In the genomic region with DNA sequence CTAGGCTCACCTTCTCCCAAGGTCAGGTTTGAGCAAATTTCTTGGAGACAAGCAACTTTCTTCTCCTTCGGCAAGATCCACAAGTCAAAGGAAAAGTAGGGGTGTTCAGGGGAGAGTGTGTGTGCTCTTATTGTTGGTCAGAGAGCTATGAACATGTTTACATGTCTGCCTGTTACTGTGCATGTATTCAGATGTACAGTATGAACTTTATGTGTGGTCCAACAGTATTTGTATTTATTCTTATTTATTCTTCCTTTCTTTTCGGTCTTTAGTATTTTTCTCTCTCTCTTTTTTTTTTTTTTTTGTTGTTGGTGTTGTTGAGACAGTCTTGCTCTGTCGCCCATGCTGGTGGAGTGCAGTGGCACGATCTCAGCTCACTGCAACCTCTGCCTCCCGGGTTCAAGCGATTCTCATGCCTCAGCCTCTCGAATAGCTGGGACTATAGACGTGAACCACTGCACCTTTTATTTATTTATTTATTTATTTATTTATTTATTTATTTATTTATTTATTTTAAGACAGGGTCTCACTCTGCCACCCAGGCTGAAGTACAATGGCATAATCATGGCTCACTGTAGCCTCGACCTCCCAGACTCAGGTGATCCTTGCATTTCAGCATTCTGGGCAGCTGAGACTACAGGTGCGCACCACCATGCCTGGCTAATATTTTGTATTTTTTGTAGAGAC, we compare ENCODE assay signal across 21 cellular contexts. TPM values are rescaled to one million over a fixed set of nuclear protein-coding genes. Genes with fewer than 3 reads are reported as not detected.
DNase-seq lines count a peak whose midpoint lies in the region; ATAC-seq, FAIRE-seq and TF ChIP-seq lines count a peak whose summit lies in the region.
"Had no signal": no experiment of that assay in that cellular context is flagged by ENCODE, and none has a peak within 500 bp of the region (broad histone marks: within the 10 kb centered on the region; RNA-seq: fewer than 3 reads in every experiment).

No MANE protein-coding gene starts in this region.

- no peaks in the 10 kb centered on the region for H3K36me3 ChIP-seq in GM23338 (ENCODE audit: insufficient read depth)
- H3K36me3 ChIP-seq in K562 (ENCODE audit: control insufficient read depth, insufficient read depth, low read length), result no peaks in the 10 kb centered on the region
- H3K36me3 ChIP-seq in neural progenitor cell, result no peaks in the 10 kb centered on the region
- H3K36me3 ChIP-seq in sigmoid colon, result no peaks in the 10 kb centered on the region
- H3K36me3 ChIP-seq in Karpas-422 (ENCODE audit: insufficient read depth, low read length), result no peaks in the 10 kb centered on the region
- H3K36me3 ChIP-seq: HAP-1 had no signal

- CTCF ChIA-PET in K562 (lab: Yijun Ruan, JAX; ENCODE audit: low intra/inter-chr PET ratio) (no interaction called here), MCF 10A (lab: Yijun Ruan, JAX) (interaction anchor here (0.6 to 24.2 kb wide), 4 partner anchors 9 to 183 kb away, joined by 3 to 658 read pairs (median 4); partner anchors contain the start of gene CAMK2G)

- H3K36me3 Mint-ChIP-seq in GM23338 (ENCODE audit: low read depth) (0 out of 3 replicates have a peak, but pooled peaks cover 3% of the 10 kb centered on the region), neural progenitor cell (no peaks in the 10 kb centered on the region), MCF 10A (ENCODE audit: insufficient read depth, unreplicated experiment) (peaks cover 6% of the 10 kb centered on the region)
- H3K36me3 Mint-ChIP-seq: CD4-positive, alpha-beta memory T cell had no signal

- H3K9me1 ChIP-seq in K562 (ENCODE audit: control insufficient read depth, insufficient read depth, low read length), result no peaks in the 10 kb centered on the region

- H3K79me2 ChIP-seq in GM23338 (replicated peaks; ENCODE audit: insufficient read depth) (no peaks in the 10 kb centered on the region), K562 (ENCODE audit: control insufficient read depth, insufficient read depth, low read length) (no peaks in the 10 kb centered on the region), neural progenitor cell (ENCODE audit: low read depth) (no peaks in the 10 kb centered on the region), Karpas-422 (ENCODE audit: low read length) (no peaks in the 10 kb centered on the region)

- H3K9me3 Mint-ChIP-seq in GM23338, result peaks cover 13% of the 10 kb centered on the region
- peaks cover 7% of the 10 kb centered on the region for H3K9me3 Mint-ChIP-seq in neural progenitor cell
- H3K9me3 Mint-ChIP-seq in MCF 10A (ENCODE audit: unreplicated experiment), result no peaks in the 10 kb centered on the region
- H3K9me3 Mint-ChIP-seq: CD4-positive, alpha-beta memory T cell had no signal

- no peak for ATAC-seq in GM23338
- ATAC-seq in K562, result no peak; the same call in 2 of the 3 replicates

- no peak overlapping the region for H3K27ac Mint-ChIP-seq in GM23338
- peak overlapping the region; percentile 66 for H3K27ac Mint-ChIP-seq in neural progenitor cell
- H3K27ac Mint-ChIP-seq in MCF 10A (ENCODE audit: low read depth, unreplicated experiment), result no peak overlapping the region

- no peaks in the 10 kb centered on the region for H3K27me3 ChIP-seq in GM23338 (ENCODE audit: insufficient read depth)
- H3K27me3 ChIP-seq in K562 (ENCODE audit: control insufficient read depth in 2 of 2, insufficient read depth in 2 of 2, low read length in 2 of 2), result no peaks in the 10 kb centered on the region
- H3K27me3 ChIP-seq in neural progenitor cell, result no peaks in the 10 kb centered on the region
- no peaks in the 10 kb centered on the region for H3K27me3 ChIP-seq in sigmoid colon
- H3K27me3 ChIP-seq in Karpas-422 (ENCODE audit: low read length), result no peaks in the 10 kb centered on the region

- no peaks in the 10 kb centered on the region for H3K9me2 ChIP-seq in GM23338 (ENCODE audit: insufficient read depth)
- H3K9me2 ChIP-seq in Karpas-422 (replicated peaks; ENCODE audit: insufficient read depth, low read length), result no peaks in the 10 kb centered on the region

- TF ChIP-seq RAD21 in K562 (CRISPR knock-in tag; conservative IDR thresholded peaks at IDR 0.05 in 1 of 2, IDR thresholded peaks at IDR 0.05 in 1 of 2), result no peak

- no peak overlapping the region for H3K4me3 Mint-ChIP-seq in GM23338
- H3K4me3 Mint-ChIP-seq in neural progenitor cell, result no peak overlapping the region
- no peak overlapping the region for H3K4me3 Mint-ChIP-seq in MCF 10A (ENCODE audit: unreplicated experiment)
- H3K4me3 Mint-ChIP-seq: CD4-positive, alpha-beta memory T cell had no signal

- H2AFZ ChIP-seq in GM23338 (peak overlapping the region; percentile 38; the same call in 1 of the 2 replicates), K562 (ENCODE audit: low read depth, low read length) (peak overlapping the region; percentile 70), neural progenitor cell (replicated peaks) (no peak overlapping the region), Karpas-422 (ENCODE audit: low read length) (no peak overlapping the region)

- TF ChIP-seq CTCF in GM23338 (conservative IDR thresholded peaks at IDR 0.05; ENCODE audit: low read depth in 2 of 2), result no peak
- TF ChIP-seq CTCF in K562 (IDR thresholded peaks at IDR 0.05 in 2 of 3, conservative IDR thresholded peaks at IDR 0.05 in 1 of 3; ENCODE audit: insufficient read depth in 2 of 3, low read depth in 1 of 3, low read length in 3 of 3), result no peak
- no peak for TF ChIP-seq CTCF in neural progenitor cell (IDR thresholded peaks at IDR 0.05)
- no peak for TF ChIP-seq CTCF in sigmoid colon (IDR thresholded peaks at IDR 0.05)
- TF ChIP-seq CTCF in MCF 10A (IDR thresholded peaks at IDR 0.05; ENCODE audit: unreplicated experiment), result no peak

- intact Hi-C loops in K562 (cut with micrococcal nuclease), result no loop called here
- intact Hi-C loops in sigmoid colon (cut with DNase I), result no loop called here
- intact Hi-C loops in MCF 10A (cut with micrococcal nuclease), result no loop called here

- no TSS peak for BruUV-seq in K562 (replicated peaks; lab: Mats Ljungman, UMichigan)
- BruUV-seq in MCF 10A (replicated peaks; lab: Mats Ljungman, UMichigan), result no TSS peak

- H3K9me3 ChIP-seq in K562 (replicated peaks; ENCODE audit: control insufficient read depth, insufficient read depth, low read depth, low read length) (0 out of 2 replicates have a peak, but pooled peaks cover 1% of the 10 kb centered on the region), neural progenitor cell (ENCODE audit: low read depth) (no peaks in the 10 kb centered on the region), sigmoid colon (no peaks in the 10 kb centered on the region), Karpas-422 (ENCODE audit: low read length) (no peaks in the 10 kb centered on the region)
- H3K9me3 ChIP-seq: HAP-1 had no signal

- POLR2A ChIA-PET in K562 (lab: Yijun Ruan, JAX), result interaction anchor here (0.6 to 1.5 kb wide), 2 partner anchors 27 to 84 kb away, joined by 3 read pairs; no protein-coding TSS in a partner anchor
- POLR2A ChIA-PET in MCF 10A (lab: Yijun Ruan, JAX), result no interaction called here

- WGBS in K562 (ENCODE audit: insufficient coverage, low coverage, missing lambda C conversion rate), result 71% methylated on average over 9 of the region's 10 CpGs
- 91 to 95% methylated on average over 10 of the region's 10 CpGs for WGBS in sigmoid colon, 2 donors

- peaks cover 9% of the 10 kb centered on the region for H3K4me1 Mint-ChIP-seq in GM23338
- H3K4me1 Mint-ChIP-seq in neural progenitor cell, result peaks cover 12% of the 10 kb centered on the region
- no peaks in the 10 kb centered on the region for H3K4me1 Mint-ChIP-seq in MCF 10A (ENCODE audit: insufficient read depth, unreplicated experiment)

- H4K20me1 ChIP-seq in GM23338 (replicated peaks; ENCODE audit: insufficient read depth) (no peaks in the 10 kb centered on the region), K562 (replicated peaks; ENCODE audit: control insufficient read depth, insufficient read depth, low read length) (no peaks in the 10 kb centered on the region), neural progenitor cell (ENCODE audit: low read depth) (no peaks in the 10 kb centered on the region), Karpas-422 (ENCODE audit: insufficient read depth, low read depth, low read length) (no peaks in the 10 kb centered on the region)

- in situ Hi-C loops in K562 (cut with MboI), result no loop called here

- H3K4me1 ChIP-seq in GM23338 (ENCODE audit: insufficient read depth), result peaks cover 4% of the 10 kb centered on the region; the same call in 1 of the 2 replicates
- H3K4me1 ChIP-seq in K562 (replicated peaks in 1 of 2; ENCODE audit: control insufficient read depth in 2 of 2, insufficient read depth in 2 of 2, low read length in 2 of 2), result peaks cover 0 to 7% of the 10 kb centered on the region in 2 experiments; a peak in 2 of 5 replicates
- H3K4me1 ChIP-seq in neural progenitor cell, result no peaks in the 10 kb centered on the region
- no peaks in the 10 kb centered on the region for H3K4me1 ChIP-seq in sigmoid colon
- H3K4me1 ChIP-seq in Karpas-422 (ENCODE audit: low read length), result no peaks in the 10 kb centered on the region
- H3K4me1 ChIP-seq: HAP-1 had no signal

- TF ChIP-seq POLR2A in K562 (conservative IDR thresholded peaks at IDR 0.05) (no peak), sigmoid colon (IDR thresholded peaks at IDR 0.05) (no peak)

- H3K27me3 Mint-ChIP-seq in GM23338 (ENCODE audit: insufficient read depth, low read depth, poor library complexity) (no peaks in the 10 kb centered on the region), neural progenitor cell (ENCODE audit: insufficient read depth, low read depth) (peaks cover 2% of the 10 kb centered on the region), MCF 10A (ENCODE audit: insufficient read depth, unreplicated experiment) (no peaks in the 10 kb centered on the region)
- H3K27me3 Mint-ChIP-seq: CD4-positive, alpha-beta memory T cell had no signal

- TF ChIP-seq EP300 in K562 (IDR thresholded peaks at IDR 0.05; ENCODE audit: low read length), result no peak
- TF ChIP-seq EP300 in sigmoid colon (IDR thresholded peaks at IDR 0.05), result no peak

- no peak overlapping the region for H3K4me3 ChIP-seq in GM23338
- no peak overlapping the region for H3K4me3 ChIP-seq in K562
- H3K4me3 ChIP-seq in neural progenitor cell, result no peak overlapping the region
- H3K4me3 ChIP-seq in sigmoid colon, result no peak overlapping the region
- no peak overlapping the region for H3K4me3 ChIP-seq in Karpas-422 (ENCODE audit: low read length)
- H3K4me3 ChIP-seq: HAP-1 had no signal

- H3K4me2 ChIP-seq in GM23338, result no peak overlapping the region
- no peak overlapping the region for H3K4me2 ChIP-seq in K562 (ENCODE audit: insufficient read depth, low read length)
- H3K4me2 ChIP-seq in neural progenitor cell, result no peak overlapping the region
- H3K4me2 ChIP-seq in Karpas-422 (ENCODE audit: low read depth, low read length, poor library complexity, severe bottlenecking), result no peak overlapping the region

- H3F3A ChIP-seq in GM23338 (replicated peaks; ENCODE audit: low read depth) (no peaks in the 10 kb centered on the region; the same call in 1 of the 2 replicates), neural progenitor cell (ENCODE audit: low read depth) (no peaks in the 10 kb centered on the region)

- H3K27ac ChIP-seq in GM23338 (ENCODE audit: low read depth) (no peak overlapping the region), K562 (ENCODE audit: extremely low read depth, low read depth, low read length) (no peak overlapping the region), neural progenitor cell (no peak overlapping the region), sigmoid colon (no peak overlapping the region), Karpas-422 (ENCODE audit: low read length) (no peak overlapping the region)

- no peak for FAIRE-seq in K562 (lab: Jason Lieb, UNC)
- FAIRE-seq: GM12891, GM18507, H54 had no signal

- DNase-seq in GM23338 (ENCODE audit: low spot score) (no peak), K562 (ENCODE audit: extremely low read depth in 1 of 4, low spot score in 3 of 4) (no peak), neural progenitor cell (ENCODE audit: low spot score) (no peak), sigmoid colon (peak; percentile 15), MCF 10A (ENCODE audit: unreplicated experiment) (no peak), NCI-H1436 (lab: John Stamatoyannopoulos, UW) (no peak), Karpas-422 (no peak)
- no peak for DNase-seq in stimulated activated CD4-positive, alpha-beta T cell treated with anti-CD3 and anti-CD28 coated beads, Interleukin-2, amount 100 ng/mL, for 24 hours
- DNase-seq: 8988T; C1 segment of cervical spinal cord; Calu3; CD4-positive, alpha-beta memory T cell; COR-L47; DMS53; DMS79 treated with DMSO at 0.1 percent for 48 hours; GF-D8; GOT3 had no signal

- H3K9ac ChIP-seq in K562 (ENCODE audit: insufficient read depth in 1 of 2, low read depth in 2 of 2, low read length in 2 of 2) (no peak overlapping the region), neural progenitor cell (no peak overlapping the region), Karpas-422 (ENCODE audit: low read length) (no peak overlapping the region)

RNA-seq across cellular contexts. Expression of gene PLAU, which starts 38.2 kb away (rescaled TPM):
- 13.3 and 14.5 TPM in 2 replicates for total RNA-seq in GM23338 (2014; rRNA removed; shearing (Covaris generic))
- polyA plus RNA-seq in GM23338 (2016; fragmentation: Nextera tagmentation; extraction: Ambion mirVana) (17.5 and 18.0 TPM in 2 replicates), K562 (2011; rRNA removed) (3.4 and 5.8 TPM in 2 replicates), K562 (2014; fragmentation: Illumina TruSeq; extraction: Trizol) (4.6 and 4.9 TPM in 2 replicates), K562 (2014; fragmentation: Nextera tagmentation; extraction: Ambion mirVana) (1 to 10 TPM; 2.3 to 2.5 TPM), K562 (2014; rRNA removed) (2.6 and 4.2 TPM in 2 replicates), sigmoid colon (10 to 100 TPM in 1 of 3 donors, 1 to 10 TPM in 2; 3.6 to 15.7 (median 9.9) TPM)
- 2.8 and 5.6 TPM in 2 replicates for total RNA-seq in K562 (2011; cell fraction: chromatin; rRNA removed; ENCODE audit: low replicate concordance)
- 4.2 and 6.7 TPM in 2 replicates for total RNA-seq in K562 (2011; cell fraction: nucleolus; rRNA removed)
- 4.4 and 4.9 TPM in 2 replicates for total RNA-seq in K562 (2011; cell fraction: nucleoplasm; rRNA removed)
- total RNA-seq in K562 (2014; rRNA removed) (2.1 and 2.9 TPM in 2 replicates), K562 (2014; rRNA removed; fragmentation: Illumina TruSeq; extraction: Trizol) (3.2 and 3.3 TPM in 2 replicates), K562 (2015; rRNA removed; fragmentation: Illumina TruSeq; extraction: Trizol) (16.9 and 17.5 TPM in 2 replicates), K562 (2021) (4.1 and 4.4 TPM in 2 replicates), neural progenitor cell (ENCODE audit: low replicate concordance) (7.6 and 10.7 TPM in 2 replicates), sigmoid colon (1 to 10 TPM; 2.5 to 9.4 (median 3.7) TPM), MCF 10A (2022) (17.3 and 30.6 TPM in 2 replicates)
- 3.7 and 8.0 TPM in 2 replicates for polyA plus RNA-seq in K562 (2011; cell fraction: cytosol; rRNA removed)
- polyA plus RNA-seq in K562 (2011; cell fraction: nucleus; rRNA removed), result 11.6 and 17.7 TPM in 2 replicates
- polyA plus RNA-seq in K562 (2012), result 11.2 and 47.9 TPM in 2 replicates
- 2.6 and 3.6 TPM in 2 replicates for polyA minus RNA-seq in K562 (2011; rRNA and poly(A)+ RNA removed)
- 1.6 and 4.6 TPM in 2 replicates for polyA minus RNA-seq in K562 (2011; cell fraction: cytosol; rRNA and poly(A)+ RNA removed)
- 1.6 and 3.4 TPM in 2 replicates for polyA minus RNA-seq in K562 (2011; cell fraction: nucleus; rRNA and poly(A)+ RNA removed)
- total RNA-seq in Karpas-422 (2014; rRNA removed; shearing (Covaris generic); ENCODE audit: low replicate concordance), result 3.2 and 6.3 TPM in 2 replicates
- polyA plus RNA-seq: CD4-positive, alpha-beta memory T cell had no signal

RNA-seq across cellular contexts. Expression of gene VCL, which starts 48.8 kb away (rescaled TPM):
- total RNA-seq in GM23338 (2014; rRNA removed; shearing (Covaris generic)), result 234 and 254 TPM in 2 replicates
- 58.0 and 60.7 TPM in 2 replicates for polyA plus RNA-seq in GM23338 (2016; fragmentation: Nextera tagmentation; extraction: Ambion mirVana)
- 187 and 268 TPM in 2 replicates for total RNA-seq in K562 (2011; cell fraction: chromatin; rRNA removed; ENCODE audit: low replicate concordance)
- total RNA-seq in K562 (2011; cell fraction: nucleolus; rRNA removed), result 123 and 137 TPM in 2 replicates
- 175 and 236 TPM in 2 replicates for total RNA-seq in K562 (2011; cell fraction: nucleoplasm; rRNA removed)
- 72.0 and 77.3 TPM in 2 replicates for total RNA-seq in K562 (2014; rRNA removed)
- total RNA-seq in K562 (2014; rRNA removed; fragmentation: Illumina TruSeq; extraction: Trizol), result 76.4 and 81.4 TPM in 2 replicates
- 84.3 and 87.0 TPM in 2 replicates for total RNA-seq in K562 (2015; rRNA removed; fragmentation: Illumina TruSeq; extraction: Trizol)
- 180 and 186 TPM in 2 replicates for total RNA-seq in K562 (2021)
- polyA plus RNA-seq in K562 (2011; rRNA removed), result 138 and 154 TPM in 2 replicates
- polyA plus RNA-seq in K562 (2011; cell fraction: cytosol; rRNA removed), result 76.8 and 89.4 TPM in 2 replicates
- polyA plus RNA-seq in K562 (2011; cell fraction: nucleus; rRNA removed), result 176 and 196 TPM in 2 replicates
- 110 TPM in 2 replicates for polyA plus RNA-seq in K562 (2012)
- 111 and 117 TPM in 2 replicates for polyA plus RNA-seq in K562 (2014; fragmentation: Illumina TruSeq; extraction: Trizol)
- polyA plus RNA-seq in K562 (2014; fragmentation: Nextera tagmentation; extraction: Ambion mirVana), result 10 to 100 TPM; 29.8 to 53.6 TPM
- polyA plus RNA-seq in K562 (2014; rRNA removed), result 65.6 and 72.8 TPM in 2 replicates
- polyA minus RNA-seq in K562 (2011; rRNA and poly(A)+ RNA removed), result 163 and 186 TPM in 2 replicates
- 91.8 and 115 TPM in 2 replicates for polyA minus RNA-seq in K562 (2011; cell fraction: cytosol; rRNA and poly(A)+ RNA removed)
- 133 and 174 TPM in 2 replicates for polyA minus RNA-seq in K562 (2011; cell fraction: nucleus; rRNA and poly(A)+ RNA removed)
- total RNA-seq in neural progenitor cell (ENCODE audit: low replicate concordance), result 96.9 and 104 TPM in 2 replicates
- 100 to 1,000 TPM; 179 to 451 (median 305) TPM for total RNA-seq in sigmoid colon
- 10 to 100 TPM in 1 of 3 donors, 1 to 10 TPM in 2; 6.2 to 47.4 (median 6.6) TPM for polyA plus RNA-seq in sigmoid colon
- total RNA-seq in MCF 10A (2022), result 90.2 and 90.9 TPM in 2 replicates
- 37.6 and 50.5 TPM in 2 replicates for total RNA-seq in Karpas-422 (2014; rRNA removed; shearing (Covaris generic); ENCODE audit: low replicate concordance)

Comparison
In these comparisons a context has a peak if more than half of its experiments do, and no peak if none do; other contexts are left out.
1. H2AFZ ChIP-seq: peak in GM23338 (single experiment) and K562 (single experiment); none in neural progenitor cell (single experiment) and Karpas-422 (single experiment).